Comparison of ENCODE assay signal across 9 cellular contexts in genomic region chr1:202214089-202214843, GRCh38. TPM values are rescaled to one million over a fixed set of nuclear protein-coding genes. Genes with fewer than 3 reads are reported as not detected.
A peak's percentile ranks its signal among the peaks of the same experiment; 100 is the strongest.
DNase-seq lines count a peak whose midpoint lies in the region; ATAC-seq, FAIRE-seq and TF ChIP-seq lines count a peak whose summit lies in the region.
"Had no signal": no experiment of that assay in that cellular context is flagged by ENCODE, and none has a peak within 500 bp of the region (broad histone marks: within the 10 kb centered on the region; RNA-seq: fewer than 3 reads in every experiment).

No MANE protein-coding gene starts in this region.

- peaks cover 7% of the 10 kb centered on the region for H3K4me1 Mint-ChIP-seq in astrocyte (ENCODE audit: low read depth, unreplicated experiment)
- H3K4me1 Mint-ChIP-seq in stimulated activated memory B cell treated with anti-CD40 and anti-IgM and Interleukin-4, amounts not matched to agents 10 μg/mL and 1 μg/mL and 100 μg/mL, for 72 hours = peaks cover 6% of the 10 kb centered on the region

- H3K9me3 Mint-ChIP-seq in astrocyte (ENCODE audit: unreplicated experiment) = no peaks in the 10 kb centered on the region
- H3K9me3 Mint-ChIP-seq in stimulated activated memory B cell treated with anti-CD40 and anti-IgM and Interleukin-4, amounts not matched to agents 10 μg/mL and 1 μg/mL and 100 μg/mL, for 72 hours = no peaks in the 10 kb centered on the region

- no peak overlapping the region for H3K9ac ChIP-seq in astrocyte (ENCODE audit: low read length)

- peaks cover 1% of the 10 kb centered on the region for H3K36me3 Mint-ChIP-seq in astrocyte (ENCODE audit: low read depth, unreplicated experiment)
- H3K36me3 Mint-ChIP-seq in stimulated activated memory B cell treated with anti-CD40 and anti-IgM and Interleukin-4, amounts not matched to agents 10 μg/mL and 1 μg/mL and 100 μg/mL, for 72 hours = no peaks in the 10 kb centered on the region

- no peaks in the 10 kb centered on the region for H3K4me1 ChIP-seq in astrocyte (ENCODE audit: insufficient read depth, low read length)

- H3K4me2 ChIP-seq in astrocyte (ENCODE audit: low read length) = peak overlapping the region; percentile 73

- no peak for FAIRE-seq in astrocyte (lab: Jason Lieb, UNC)

- peak overlapping the region; percentile 77 for H3K4me3 Mint-ChIP-seq in astrocyte (ENCODE audit: unreplicated experiment)
- H3K4me3 Mint-ChIP-seq in stimulated activated memory B cell treated with anti-CD40 and anti-IgM and Interleukin-4, amounts not matched to agents 10 μg/mL and 1 μg/mL and 100 μg/mL, for 72 hours = peak overlapping the region; percentile 45

- DNase-seq in NCI-H2081 (lab: John Stamatoyannopoulos, UW) = peak; percentile 44 to 61
- DNase-seq in NCI-H2081 treated with DMSO at 0.1 percent for 48 hours (lab: John Stamatoyannopoulos, UW) = no peak
- DNase-seq in astrocyte (ENCODE audit: low read depth) = no peak
- DNase-seq in iPS-NIHi7 (ENCODE audit: extremely low spot score) = peak; percentile 53
- DNase-seq in C1 segment of cervical spinal cord (lab: John Stamatoyannopoulos, UW) = no peak
- no peak for DNase-seq in AML-193 (lab: John Stamatoyannopoulos, UW)
- no peak for DNase-seq in effector CD8-positive, alpha-beta T cell (lab: John Stamatoyannopoulos, UW)

- H3K9me3 ChIP-seq in astrocyte (ENCODE audit: insufficient read depth, low read depth, low read length) = no peaks in the 10 kb centered on the region

- peak overlapping the region; percentile 55 for H2AFZ ChIP-seq in astrocyte (ENCODE audit: low read depth, low read length)

- no peaks in the 10 kb centered on the region for H3K79me2 ChIP-seq in astrocyte (ENCODE audit: insufficient read depth, low read length)

- H3K27ac ChIP-seq in astrocyte (ENCODE audit: low read depth, low read length) = no peak overlapping the region

- H3K27ac Mint-ChIP-seq in astrocyte (ENCODE audit: unreplicated experiment) = no peak overlapping the region
- no peak overlapping the region for H3K27ac Mint-ChIP-seq in stimulated activated memory B cell treated with anti-CD40 and anti-IgM and Interleukin-4, amounts not matched to agents 10 μg/mL and 1 μg/mL and 100 μg/mL, for 72 hours

- H3K36me3 ChIP-seq in astrocyte (ENCODE audit: insufficient read depth, low read length) = no peaks in the 10 kb centered on the region

- H3K27me3 ChIP-seq in astrocyte (ENCODE audit: insufficient read depth, low read length) = peaks cover 46% of the 10 kb centered on the region

- no peak for TF ChIP-seq CTCF in astrocyte (IDR thresholded peaks at IDR 0.05; ENCODE audit: insufficient read depth, low read depth, low read length)

- peak overlapping the region; percentile 9 for H3K4me3 ChIP-seq in astrocyte (ENCODE audit: insufficient read depth, low read depth, low read length)

- H3K27me3 Mint-ChIP-seq in astrocyte (ENCODE audit: low read depth, unreplicated experiment) = peaks cover 68% of the 10 kb centered on the region
- H3K27me3 Mint-ChIP-seq in stimulated activated memory B cell treated with anti-CD40 and anti-IgM and Interleukin-4, amounts not matched to agents 10 μg/mL and 1 μg/mL and 100 μg/mL, for 72 hours = peaks cover 90% of the 10 kb centered on the region

- no peak for ATAC-seq in stimulated activated memory B cell treated with anti-CD40 and anti-IgM and Interleukin-4, amounts not matched to agents 10 μg/mL and 1 μg/mL and 100 μg/mL, for 72 hours

- no peaks in the 10 kb centered on the region for H4K20me1 ChIP-seq in astrocyte (ENCODE audit: insufficient read depth, low read length)

RNA-seq across cellular contexts. Expression of gene LGR6, which starts 20.7 kb away (rescaled TPM):
- total RNA-seq in astrocyte = 0.27 and 0.48 TPM in 2 replicates
- total RNA-seq: OCI-LY7 had no signal

RNA-seq across cellular contexts. Expression of gene PTPN7, which starts 53.9 kb away (rescaled TPM):
- total RNA-seq in astrocyte = 0.58 and 0.75 TPM in 2 replicates

Comparison
In these comparisons a context has a peak if more than half of its experiments do, and no peak if none do; other contexts are left out.
1. DNase-seq: peak in NCI-H2081 (2 of 2) and iPS-NIHi7 (single experiment); none in NCI-H2081 treated with DMSO at 0.1 percent for 48 hours (single experiment), astrocyte (single experiment), C1 segment of cervical spinal cord (0 of 14), AML-193 (0 of 2) and effector CD8-positive, alpha-beta T cell (single experiment).